Comparison of ENCODE assay signal across 25 cellular contexts in the genomic region with DNA sequence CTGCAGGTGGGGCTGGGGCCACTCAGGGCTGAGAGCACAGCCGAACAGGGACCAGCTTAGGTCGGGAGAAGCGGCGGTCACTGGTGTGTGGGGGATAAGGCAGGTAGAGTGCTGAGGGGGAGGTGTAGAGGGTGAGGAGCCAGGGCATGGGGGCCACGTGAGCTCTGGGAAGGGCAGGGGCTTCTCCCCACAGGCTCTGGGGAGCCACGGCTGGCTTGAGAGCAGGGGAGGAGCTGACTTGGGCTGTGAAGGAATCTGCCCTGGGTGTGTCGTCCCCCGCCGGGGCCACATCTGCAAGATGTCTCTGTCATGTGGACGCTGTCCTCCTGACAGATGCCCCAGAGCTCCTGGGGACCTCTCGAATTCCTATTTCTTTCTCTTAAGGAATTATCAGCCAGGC. TPM values are rescaled to one million over a fixed set of nuclear protein-coding genes. Genes with fewer than 3 reads are reported as not detected.
"Had no signal": no experiment of that assay in that cellular context is flagged by ENCODE, and none has a peak within 500 bp of the region (broad histone marks: within the 10 kb centered on the region; RNA-seq: fewer than 3 reads in every experiment).

No MANE protein-coding gene starts in this region.

- H3K27ac Mint-ChIP-seq: dendritic cell treated with granulocyte-macrophage colony-stimulating factor and Interleukin-4, amounts not matched to agents 40 ng/mL and 50 ng/mL, for 4 days; endodermal cell; immature natural killer cell had no signal

- H3K27ac ChIP-seq: colonic mucosa, epithelial cell of prostate, esophagus squamous epithelium, neutrophil, pancreas, vagina had no signal

- H3K4me3 Mint-ChIP-seq: dendritic cell treated with granulocyte-macrophage colony-stimulating factor and Interleukin-4, amounts not matched to agents 40 ng/mL and 50 ng/mL, for 4 days; endodermal cell; immature natural killer cell; naive thymus-derived CD8-positive, alpha-beta T cell had no signal

- H3K36me3 ChIP-seq: colonic mucosa, neutrophil, thyroid gland, vagina had no signal

- H3K9me3 Mint-ChIP-seq: dendritic cell treated with granulocyte-macrophage colony-stimulating factor and Interleukin-4, amounts not matched to agents 40 ng/mL and 50 ng/mL, for 4 days; endodermal cell; immature natural killer cell; naive thymus-derived CD8-positive, alpha-beta T cell had no signal

- DNase-seq: colonic mucosa; effector CD8-positive, alpha-beta T cell; endodermal cell; esophagus squamous epithelium; foreskin melanocyte; hypothalamus; immature natural killer cell; islet precursor cell; naive thymus-derived CD8-positive, alpha-beta T cell; retina; stimulated activated CD4-positive, alpha-beta T cell treated with anti-CD3 and anti-CD28 coated beads, Interleukin-12 subunit alpha, Interleukin-12 subunit beta, amount 100 ng/mL, for 4 hours; stimulated activated CD4-positive, alpha-beta T cell treated with anti-CD3 and anti-CD28 coated beads, Interleukin-1b, Interleukin-23, amount 100 ng/mL, for 48 hours; stimulated activated CD4-positive, alpha-beta T cell treated with anti-CD3 and anti-CD28 coated beads, Interleukin-4, amount 100 ng/mL, for 1 hour; stimulated activated CD8-positive, alpha-beta memory T cell treated with anti-CD3 and anti-CD28 coated beads, Interleukin-4, amount 100 ng/mL, for 48 hours; stimulated activated naive CD4-positive, alpha-beta T cell treated with Interleukin-2 at 50 U/mL for 16 hours; stomach; thyroid gland had no signal

- H3K27me3 ChIP-seq: colonic mucosa, esophagus squamous epithelium, pancreas, stomach, thyroid gland, vagina had no signal

- H3K9me3 ChIP-seq: colonic mucosa, esophagus squamous epithelium, neutrophil, pancreas, stomach, thyroid gland, vagina had no signal

- H3K4me1 Mint-ChIP-seq: immature natural killer cell; naive thymus-derived CD8-positive, alpha-beta T cell had no signal

- H3K4me3 ChIP-seq: colonic mucosa, esophagus squamous epithelium, lung, pancreas, smooth muscle cell, stomach, thyroid gland, vagina had no signal

- H3K4me1 ChIP-seq: colonic mucosa, pancreas, vagina had no signal

- ATAC-seq: naive thymus-derived CD8-positive, alpha-beta T cell; pancreas; sciatic nerve had no signal

RNA-seq across cellular contexts. Expression of gene HTRA3, which starts 55.5 kb away (rescaled TPM):
- total RNA-seq: naive thymus-derived CD8-positive, alpha-beta T cell had no signal

RNA-seq across cellular contexts. Expression of gene ABLIM2, which starts 55.5 kb away (rescaled TPM):
- total RNA-seq: smooth muscle cell had no signal
